Comparison of ENCODE assay signal across 20 cellular contexts in genomic region chr16:56482667-56483236, GRCh38. TPM values are rescaled to one million over a fixed set of nuclear protein-coding genes. Genes with fewer than 3 reads are reported as not detected.
A peak's percentile ranks its signal among the peaks of the same experiment; 100 is the strongest.
DNase-seq lines count a peak whose midpoint lies in the region; ATAC-seq, FAIRE-seq and TF ChIP-seq lines count a peak whose summit lies in the region.
"Had no signal": no experiment of that assay in that cellular context is flagged by ENCODE, and none has a peak within 500 bp of the region (broad histone marks: within the 10 kb centered on the region; RNA-seq: fewer than 3 reads in every experiment).

No MANE protein-coding gene starts in this region.

- intact Hi-C loops in K562 (cut with micrococcal nuclease), result no loop called here
- intact Hi-C loops in psoas muscle (cut with DNase I), result no loop called here
- intact Hi-C loops in body of pancreas (cut with DNase I), result no loop called here

- H3K36me3 ChIP-seq in K562 (ENCODE audit: control insufficient read depth, insufficient read depth, low read length), result peaks cover 18% of the 10 kb centered on the region
- peaks cover 10 to 33% of the 10 kb centered on the region in 2 donors for H3K36me3 ChIP-seq in psoas muscle (ENCODE audit: insufficient read depth in 1 of 2, low read depth in 1 of 2)
- peaks cover 0 to 7% of the 10 kb centered on the region in 2 donors for H3K36me3 ChIP-seq in body of pancreas (replicated peaks in 1 of 2; ENCODE audit: insufficient read depth in 1 of 2, low read depth in 2 of 2)

- H3K4me3 ChIP-seq in K562 (no peak overlapping the region), psoas muscle (no peak overlapping the region), body of pancreas (no peak overlapping the region)

- CTCF ChIA-PET in K562 (lab: Yijun Ruan, JAX; ENCODE audit: low intra/inter-chr PET ratio), result no interaction called here

- TF ChIP-seq CTCF in K562 (IDR thresholded peaks at IDR 0.05 in 2 of 3, conservative IDR thresholded peaks at IDR 0.05 in 1 of 3; ENCODE audit: insufficient read depth in 2 of 3, low read depth in 1 of 3, low read length in 3 of 3), result no peak
- no peak for TF ChIP-seq CTCF in psoas muscle (IDR thresholded peaks at IDR 0.05)
- TF ChIP-seq CTCF in body of pancreas (IDR thresholded peaks at IDR 0.05), result no peak

- in situ Hi-C loops in K562 (cut with MboI), result no loop called here

- no peak overlapping the region for H2AFZ ChIP-seq in K562 (ENCODE audit: low read depth, low read length)

- no peak for TF ChIP-seq EP300 in K562 (IDR thresholded peaks at IDR 0.05; ENCODE audit: low read length)

- H3K27ac ChIP-seq in K562 (ENCODE audit: extremely low read depth, low read depth, low read length), result no peak overlapping the region
- H3K27ac ChIP-seq in psoas muscle, result peak overlapping the region; percentile 83
- no peak overlapping the region for H3K27ac ChIP-seq in body of pancreas
- H3K27ac ChIP-seq: KMS-11 had no signal

- no peaks in the 10 kb centered on the region for H3K9me1 ChIP-seq in K562 (ENCODE audit: control insufficient read depth, insufficient read depth, low read length)

- ATAC-seq in K562 (no peak; the same call in 2 of the 3 replicates), psoas muscle (no peak), body of pancreas (no peak)

- H4K20me1 ChIP-seq in K562 (replicated peaks; ENCODE audit: control insufficient read depth, insufficient read depth, low read length), result no peaks in the 10 kb centered on the region

- H3K79me2 ChIP-seq in K562 (ENCODE audit: control insufficient read depth, insufficient read depth, low read length), result no peaks in the 10 kb centered on the region

- peaks cover 2% of the 10 kb centered on the region; the same call in 1 of the 2 replicates for H3K9me3 ChIP-seq in K562 (replicated peaks; ENCODE audit: control insufficient read depth, insufficient read depth, low read depth, low read length)
- H3K9me3 ChIP-seq in psoas muscle, result no peaks in the 10 kb centered on the region
- H3K9me3 ChIP-seq in body of pancreas, result no peaks in the 10 kb centered on the region

- H3K27me3 ChIP-seq in K562 (ENCODE audit: control insufficient read depth in 2 of 2, insufficient read depth in 2 of 2, low read length in 2 of 2) (no peaks in the 10 kb centered on the region), psoas muscle (ENCODE audit: insufficient read depth in 3 of 3, low read length in 2 of 3) (no peaks in the 10 kb centered on the region), body of pancreas (no peaks in the 10 kb centered on the region)

- peak; percentile 16 for FAIRE-seq in HTR-8/SVneo (lab: Jason Lieb, UNC)
- no peak for FAIRE-seq in K562 (lab: Jason Lieb, UNC)
- FAIRE-seq: GM12891 had no signal

- POLR2A ChIA-PET in K562 (lab: Yijun Ruan, JAX), result interaction anchor here (0.6 kb wide), 1 partner anchor 14 kb away, joined by 4 read pairs; no protein-coding TSS in a partner anchor

- H3K9ac ChIP-seq in K562 (ENCODE audit: insufficient read depth in 1 of 2, low read depth in 2 of 2, low read length in 2 of 2), result no peak overlapping the region
- H3K9ac ChIP-seq: KMS-11 had no signal

- H3K4me1 ChIP-seq in K562 (replicated peaks in 1 of 2; ENCODE audit: control insufficient read depth in 2 of 2, insufficient read depth in 2 of 2, low read length in 2 of 2) (peaks cover 0 to 33% of the 10 kb centered on the region in 2 experiments; a peak in 4 of 5 replicates), psoas muscle (peaks cover 36% of the 10 kb centered on the region), body of pancreas (no peaks in the 10 kb centered on the region)

- no peak for TF ChIP-seq RAD21 in K562 (CRISPR knock-in tag; conservative IDR thresholded peaks at IDR 0.05 in 1 of 2, IDR thresholded peaks at IDR 0.05 in 1 of 2)

- BruUV-seq in K562 (replicated peaks; lab: Mats Ljungman, UMichigan), result no TSS peak

- WGBS in K562 (ENCODE audit: insufficient coverage, low coverage, missing lambda C conversion rate), result 82% methylated on average over 5 of the region's 5 CpGs
- 79 to 85% (median 81%) methylated on average over 5 of the region's 5 CpGs for WGBS in psoas muscle, 3 donors
- 85 to 98% methylated on average over 5 of the region's 5 CpGs for WGBS in body of pancreas, 2 donors

- TF ChIP-seq POLR2A in K562 (conservative IDR thresholded peaks at IDR 0.05) (no peak), body of pancreas (IDR thresholded peaks at IDR 0.05) (no peak)

- DNase-seq in HTR-8/SVneo (ENCODE audit: insufficient read length, low spot score) (no peak), K562 (ENCODE audit: extremely low read depth in 1 of 4, low spot score in 3 of 4) (no peak), psoas muscle (no peak), NCI-H524 treated with DMSO at 0.1 percent for 48 hours (lab: John Stamatoyannopoulos, UW) (no peak), hypothalamus (lab: John Stamatoyannopoulos, UW) (no peak), body of pancreas (no peak)
- DNase-seq: C1 segment of cervical spinal cord; CD4-positive, alpha-beta memory T cell; COR-L47; DMS79; GF-D8; MM.1S; NCI-H2029; NCI-H446; NCI-H526; NCI-H82; Right ventricle myocardium superior; RPMI8226 had no signal

- H3K4me2 ChIP-seq in K562 (ENCODE audit: insufficient read depth, low read length), result no peak overlapping the region
- H3K4me2 ChIP-seq: KMS-11 had no signal

RNA-seq across cellular contexts. Expression of gene OGFOD1, which starts 31.4 kb away (rescaled TPM):
- 58.2 and 95.4 TPM in 2 replicates for total RNA-seq in K562 (2011; cell fraction: chromatin; rRNA removed; ENCODE audit: low replicate concordance)
- 32.0 and 35.3 TPM in 2 replicates for total RNA-seq in K562 (2011; cell fraction: nucleolus; rRNA removed)
- total RNA-seq in K562 (2011; cell fraction: nucleoplasm; rRNA removed), result 73.5 and 93.4 TPM in 2 replicates
- total RNA-seq in K562 (2014; rRNA removed) (107 and 123 TPM in 2 replicates), K562 (2014; rRNA removed; fragmentation: Illumina TruSeq; extraction: Trizol) (81.7 and 85.8 TPM in 2 replicates), K562 (2015; rRNA removed; fragmentation: Illumina TruSeq; extraction: Trizol) (56.4 and 62.3 TPM in 2 replicates), K562 (2021) (69.5 and 71.1 TPM in 2 replicates), psoas muscle (10 to 100 TPM; 56.3 to 97.6 (median 73.4) TPM), body of pancreas (10 to 100 TPM in 1 of 2 donors, 1 to 10 TPM in 1; 6.6 to 15.6 TPM)
- polyA plus RNA-seq in K562 (2011; rRNA removed) (66.3 and 73.1 TPM in 2 replicates), K562 (2014; fragmentation: Illumina TruSeq; extraction: Trizol) (88.9 and 90.0 TPM in 2 replicates), K562 (2014; fragmentation: Nextera tagmentation; extraction: Ambion mirVana) (100 to 1,000 TPM in 1 of 2 experiments, 10 to 100 TPM in 1; 60.4 to 134 TPM), K562 (2014; rRNA removed) (88.4 and 101 TPM in 2 replicates), psoas muscle (100 to 1,000 TPM in 1 of 3 donors, 10 to 100 TPM in 2; 40.9 to 100 (median 42.6) TPM)
- 20.5 and 41.8 TPM in 2 replicates for polyA plus RNA-seq in K562 (2011; cell fraction: cytosol; rRNA removed)
- 28.3 and 43.0 TPM in 2 replicates for polyA plus RNA-seq in K562 (2011; cell fraction: nucleus; rRNA removed)
- polyA plus RNA-seq in K562 (2012), result 73.2 and 85.8 TPM in 2 replicates
- polyA minus RNA-seq in K562 (2011; rRNA and poly(A)+ RNA removed), result 83.7 and 89.0 TPM in 2 replicates
- polyA minus RNA-seq in K562 (2011; cell fraction: cytosol; rRNA and poly(A)+ RNA removed), result 36.7 and 51.5 TPM in 2 replicates
- polyA minus RNA-seq in K562 (2011; cell fraction: nucleus; rRNA and poly(A)+ RNA removed), result 30.0 and 42.9 TPM in 2 replicates

RNA-seq across cellular contexts. Expression of gene NUDT21, which starts 31.6 kb away (rescaled TPM):
- total RNA-seq in K562 (2011; cell fraction: chromatin; rRNA removed; ENCODE audit: low replicate concordance), result 51.6 and 102 TPM in 2 replicates
- 53.4 and 64.7 TPM in 2 replicates for total RNA-seq in K562 (2011; cell fraction: nucleolus; rRNA removed)
- total RNA-seq in K562 (2011; cell fraction: nucleoplasm; rRNA removed), result 48.0 and 83.7 TPM in 2 replicates
- total RNA-seq in K562 (2014; rRNA removed) (72.5 and 172 TPM in 2 replicates), K562 (2014; rRNA removed; fragmentation: Illumina TruSeq; extraction: Trizol) (123 and 159 TPM in 2 replicates), K562 (2015; rRNA removed; fragmentation: Illumina TruSeq; extraction: Trizol) (102 and 112 TPM in 2 replicates), K562 (2021) (200 and 218 TPM in 2 replicates), psoas muscle (10 to 100 TPM; 41.1 to 52.4 (median 48.5) TPM), body of pancreas (10 to 100 TPM in 1 of 2 donors, 1 to 10 TPM in 1; 9.2 to 24.6 TPM)
- polyA plus RNA-seq in K562 (2011; rRNA removed) (142 and 160 TPM in 2 replicates), K562 (2014; fragmentation: Illumina TruSeq; extraction: Trizol) (121 and 146 TPM in 2 replicates), K562 (2014; fragmentation: Nextera tagmentation; extraction: Ambion mirVana) (100 to 1,000 TPM; 109 to 135 TPM), K562 (2014; rRNA removed) (62.4 and 69.4 TPM in 2 replicates), psoas muscle (10 to 100 TPM; 16.9 to 39.0 (median 28.6) TPM)
- 73.9 and 107 TPM in 2 replicates for polyA plus RNA-seq in K562 (2011; cell fraction: cytosol; rRNA removed)
- polyA plus RNA-seq in K562 (2011; cell fraction: nucleus; rRNA removed), result 128 and 152 TPM in 2 replicates
- polyA plus RNA-seq in K562 (2012), result 139 and 178 TPM in 2 replicates
- 166 and 195 TPM in 2 replicates for polyA minus RNA-seq in K562 (2011; rRNA and poly(A)+ RNA removed)
- polyA minus RNA-seq in K562 (2011; cell fraction: cytosol; rRNA and poly(A)+ RNA removed), result 80.8 and 83.8 TPM in 2 replicates
- polyA minus RNA-seq in K562 (2011; cell fraction: nucleus; rRNA and poly(A)+ RNA removed), result 64.9 and 78.0 TPM in 2 replicates

RNA-seq across cellular contexts. Expression of gene BBS2, which starts 37.1 kb away (rescaled TPM):
- total RNA-seq in K562 (2011; cell fraction: chromatin; rRNA removed; ENCODE audit: low replicate concordance), result 12.0 and 37.2 TPM in 2 replicates
- 6.0 and 12.2 TPM in 2 replicates for total RNA-seq in K562 (2011; cell fraction: nucleolus; rRNA removed)
- total RNA-seq in K562 (2011; cell fraction: nucleoplasm; rRNA removed), result 9.2 and 12.9 TPM in 2 replicates
- 7.6 and 7.9 TPM in 2 replicates for total RNA-seq in K562 (2014; rRNA removed)
- 10.6 and 12.2 TPM in 2 replicates for total RNA-seq in K562 (2014; rRNA removed; fragmentation: Illumina TruSeq; extraction: Trizol)
- total RNA-seq in K562 (2015; rRNA removed; fragmentation: Illumina TruSeq; extraction: Trizol), result 10.9 and 12.3 TPM in 2 replicates
- total RNA-seq in K562 (2021), result 6.8 and 7.2 TPM in 2 replicates
- polyA plus RNA-seq in K562 (2011; rRNA removed), result 22.7 and 29.1 TPM in 2 replicates
- 7.8 and 14.4 TPM in 2 replicates for polyA plus RNA-seq in K562 (2011; cell fraction: cytosol; rRNA removed)
- 36.2 and 69.5 TPM in 2 replicates for polyA plus RNA-seq in K562 (2011; cell fraction: nucleus; rRNA removed)
- polyA plus RNA-seq in K562 (2012), result 8.7 and 16.2 TPM in 2 replicates
- polyA plus RNA-seq in K562 (2014; fragmentation: Illumina TruSeq; extraction: Trizol), result 7.4 and 10.2 TPM in 2 replicates
- 1 to 10 TPM; 4.2 to 4.4 TPM for polyA plus RNA-seq in K562 (2014; fragmentation: Nextera tagmentation; extraction: Ambion mirVana)
- 13.3 and 15.4 TPM in 2 replicates for polyA plus RNA-seq in K562 (2014; rRNA removed)
- 13.0 and 17.0 TPM in 2 replicates for polyA minus RNA-seq in K562 (2011; rRNA and poly(A)+ RNA removed)
- 6.9 and 8.6 TPM in 2 replicates for polyA minus RNA-seq in K562 (2011; cell fraction: cytosol; rRNA and poly(A)+ RNA removed)
- 7.1 and 24.4 TPM in 2 replicates for polyA minus RNA-seq in K562 (2011; cell fraction: nucleus; rRNA and poly(A)+ RNA removed)
- 10 to 100 TPM; 29.1 to 70.6 (median 39.9) TPM for total RNA-seq in psoas muscle
- 10 to 100 TPM; 19.1 to 31.0 (median 30.3) TPM for polyA plus RNA-seq in psoas muscle
- total RNA-seq in body of pancreas, result 10 to 100 TPM; 14.3 to 19.1 TPM

RNA-seq across cellular contexts. Expression of gene AMFR, which starts 57.4 kb away (rescaled TPM):
- total RNA-seq in K562 (2011; cell fraction: chromatin; rRNA removed; ENCODE audit: low replicate concordance), result 260 and 308 TPM in 2 replicates
- 392 and 441 TPM in 2 replicates for total RNA-seq in K562 (2011; cell fraction: nucleolus; rRNA removed)
- 458 and 539 TPM in 2 replicates for total RNA-seq in K562 (2011; cell fraction: nucleoplasm; rRNA removed)
- total RNA-seq in K562 (2014; rRNA removed) (99.9 and 121 TPM in 2 replicates), K562 (2014; rRNA removed; fragmentation: Illumina TruSeq; extraction: Trizol) (70.4 and 72.1 TPM in 2 replicates), K562 (2015; rRNA removed; fragmentation: Illumina TruSeq; extraction: Trizol) (57.0 and 61.0 TPM in 2 replicates), K562 (2021) (102 and 113 TPM in 2 replicates), psoas muscle (100 to 1,000 TPM; 146 to 270 (median 194) TPM), body of pancreas (100 to 1,000 TPM in 1 of 2 donors, 10 to 100 TPM in 1; 87.7 to 130 TPM)
- polyA plus RNA-seq in K562 (2011; rRNA removed) (58.4 and 62.2 TPM in 2 replicates), K562 (2014; fragmentation: Illumina TruSeq; extraction: Trizol) (50.6 and 51.7 TPM in 2 replicates), K562 (2014; fragmentation: Nextera tagmentation; extraction: Ambion mirVana) (10 to 100 TPM; 15.6 to 27.3 TPM), K562 (2014; rRNA removed) (43.8 and 50.9 TPM in 2 replicates), psoas muscle (100 to 1,000 TPM; 106 to 453 (median 160) TPM)
- polyA plus RNA-seq in K562 (2011; cell fraction: cytosol; rRNA removed), result 72.0 and 91.3 TPM in 2 replicates
- polyA plus RNA-seq in K562 (2011; cell fraction: nucleus; rRNA removed), result 67.5 and 105 TPM in 2 replicates
- polyA plus RNA-seq in K562 (2012), result 70.1 and 113 TPM in 2 replicates
- 122 and 186 TPM in 2 replicates for polyA minus RNA-seq in K562 (2011; rRNA and poly(A)+ RNA removed)
- polyA minus RNA-seq in K562 (2011; cell fraction: cytosol; rRNA and poly(A)+ RNA removed), result 163 and 192 TPM in 2 replicates
- polyA minus RNA-seq in K562 (2011; cell fraction: nucleus; rRNA and poly(A)+ RNA removed), result 84.7 and 112 TPM in 2 replicates
